Comparison of ENCODE assay signal across 10 cellular contexts in the genomic region with DNA sequence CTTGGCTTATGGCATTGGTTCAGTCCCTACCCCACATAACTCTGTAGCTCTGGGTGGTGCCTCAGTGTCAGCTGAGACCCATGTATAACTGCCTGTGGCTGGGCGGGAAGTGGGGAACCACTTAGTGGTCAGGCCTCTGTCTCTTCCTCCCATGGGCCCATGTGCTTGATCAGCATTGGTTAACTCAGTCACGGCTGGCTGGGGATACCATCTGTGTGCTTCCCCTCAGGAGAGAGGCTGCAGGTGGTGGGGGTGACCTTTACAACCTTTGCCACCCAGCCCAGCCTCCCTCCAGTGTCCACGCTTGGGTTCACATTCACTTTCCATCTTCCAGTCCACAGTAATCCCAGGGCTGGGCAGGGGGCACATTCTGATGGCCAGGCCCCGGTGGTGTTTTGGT. TPM values are rescaled to one million over a fixed set of nuclear protein-coding genes. Genes with fewer than 3 reads are reported as not detected.
DNase-seq lines count a peak whose midpoint lies in the region; ATAC-seq and TF ChIP-seq lines count a peak whose summit lies in the region.
"Had no signal": no experiment of that assay in that cellular context is flagged by ENCODE, and none has a peak within 500 bp of the region (broad histone marks: within the 10 kb centered on the region; RNA-seq: fewer than 3 reads in every experiment).

No MANE protein-coding gene starts in this region.

- no peak for TF ChIP-seq EP300 in suprapubic skin (IDR thresholded peaks at IDR 0.05)

- H3K9me3 Mint-ChIP-seq in glutamatergic neuron (ENCODE audit: unreplicated experiment) = peaks cover 2% of the 10 kb centered on the region

- no peaks in the 10 kb centered on the region for H3K9me3 ChIP-seq in suprapubic skin
- no peaks in the 10 kb centered on the region for H3K9me3 ChIP-seq in gastrocnemius medialis

- ATAC-seq in HG02885 (IDR thresholded peaks at IDR 0.05; ENCODE audit: poor library complexity, unreplicated experiment) = peak; percentile 86
- ATAC-seq in gastrocnemius medialis = no peak

- intact Hi-C loops in gastrocnemius medialis (cut with DNase I; ENCODE audit: low total_unique reads) = loop anchor here (5.0 kb wide), 1 partner anchor 828 kb away; a partner anchor contains a TSS

- H3K27ac Mint-ChIP-seq in glutamatergic neuron (ENCODE audit: unreplicated experiment) = no peak overlapping the region

- no peaks in the 10 kb centered on the region for H3K36me3 Mint-ChIP-seq in glutamatergic neuron (ENCODE audit: unreplicated experiment)

- DNase-seq in RPMI8226 = peak; percentile 83
- DNase-seq in glutamatergic neuron = peak; percentile 27
- no peak for DNase-seq in NCI-H2227 treated with DMSO at 0.1 percent for 48 hours (lab: John Stamatoyannopoulos, UW)
- DNase-seq in suprapubic skin (ENCODE audit: low spot score in 2 of 2) = no peak
- DNase-seq in gastrocnemius medialis = no peak
- DNase-seq in NCI-H1930 (lab: John Stamatoyannopoulos, UW) = no peak

- H3K4me3 ChIP-seq in suprapubic skin = no peak overlapping the region
- H3K4me3 ChIP-seq in gastrocnemius medialis = no peak overlapping the region

- TF ChIP-seq POLR2A in GM18951 (IDR thresholded peaks at IDR 0.05; ENCODE audit: extremely low read depth, insufficient read depth, insufficient read length) (peak; percentile 32), suprapubic skin (IDR thresholded peaks at IDR 0.05) (no peak), gastrocnemius medialis (IDR thresholded peaks at IDR 0.05) (no peak)

- H3K4me1 Mint-ChIP-seq in glutamatergic neuron (ENCODE audit: low read depth, unreplicated experiment) = peaks cover 25% of the 10 kb centered on the region

- WGBS in suprapubic skin = 93% methylated on average over 3 of the region's 4 CpGs

- H3K27ac ChIP-seq in suprapubic skin (no peak overlapping the region), gastrocnemius medialis (peak overlapping the region in 2 of 4 donors; percentile 68 to 89)

- H3K36me3 ChIP-seq in suprapubic skin (peaks cover 66% of the 10 kb centered on the region), gastrocnemius medialis (peaks cover 0 to 5% of the 10 kb centered on the region in 2 donors)

- peak overlapping the region; percentile 49 for H3K4me3 Mint-ChIP-seq in glutamatergic neuron (ENCODE audit: unreplicated experiment)

- in situ Hi-C loops in GM18951 (cut with MboI; ENCODE audit: low sequenced_read_pairs, unreplicated experiment) = no loop called here
- in situ Hi-C loops in gastrocnemius medialis (cut with MboI; ENCODE audit: low sequenced_read_pairs in 4 of 4) = loop anchor here in 2 of 4 donors (25.0 kb wide), 1 partner anchor 262 kb away; no protein-coding TSS in a partner anchor

- H3K27me3 ChIP-seq in suprapubic skin (no peaks in the 10 kb centered on the region), gastrocnemius medialis (no peaks in the 10 kb centered on the region)

- H3K27me3 Mint-ChIP-seq in glutamatergic neuron (ENCODE audit: unreplicated experiment) = peaks cover 6% of the 10 kb centered on the region

- TF ChIP-seq CTCF in glutamatergic neuron (IDR thresholded peaks at IDR 0.05; ENCODE audit: partially characterized antibody, unreplicated experiment) (no peak), suprapubic skin (IDR thresholded peaks at IDR 0.05) (no peak), gastrocnemius medialis (IDR thresholded peaks at IDR 0.05 in 4 of 5, conservative IDR thresholded peaks at IDR 0.05 in 1 of 5) (no peak)

- H3K4me1 ChIP-seq in suprapubic skin (peaks cover 31% of the 10 kb centered on the region), gastrocnemius medialis (peaks cover 40 to 45% of the 10 kb centered on the region in 2 donors)

RNA-seq across cellular contexts. Expression of a gene that starts 10.3 kb away (rescaled TPM):
- 33.1 TPM for total RNA-seq in glutamatergic neuron (ENCODE audit: unreplicated experiment)
- 10 to 100 TPM; 32.7 to 58.1 (median 36.9) TPM for total RNA-seq in suprapubic skin
- total RNA-seq in gastrocnemius medialis = 10 to 100 TPM; 47.9 to 72.7 (median 70.7) TPM

RNA-seq across cellular contexts. Expression of a gene that starts 51.8 kb away (rescaled TPM):
- total RNA-seq in glutamatergic neuron (ENCODE audit: unreplicated experiment) (21.0 TPM), suprapubic skin (10 to 100 TPM; 14.4 to 21.6 (median 15.5) TPM), gastrocnemius medialis (1 to 10 TPM; 4.5 to 9.6 (median 7.1) TPM)

RNA-seq across cellular contexts. Expression of a gene that starts 51.8 kb away (rescaled TPM):
- total RNA-seq in glutamatergic neuron (ENCODE audit: unreplicated experiment) (6.7 TPM), suprapubic skin (10 to 100 TPM in 2 of 4 donors, 1 to 10 TPM in 2; 9.0 to 22.5 (median 13.0) TPM), gastrocnemius medialis (10 to 100 TPM in 2 of 4 donors, 1 to 10 TPM in 2; 6.2 to 16.1 (median 10.4) TPM)

RNA-seq across cellular contexts. Expression of a gene that starts 59.1 kb away (rescaled TPM):
- total RNA-seq in glutamatergic neuron (ENCODE audit: unreplicated experiment) (not detected), suprapubic skin (not detected), gastrocnemius medialis (not detected)
- total RNA-seq: fibroblast of lung, M059J had no signal

Comparison
In these comparisons a context has a peak if more than half of its experiments do, and no peak if none do; other contexts are left out.
1. DNase-seq: peak in RPMI8226 (single experiment) and glutamatergic neuron (single experiment); none in NCI-H2227 treated with DMSO at 0.1 percent for 48 hours (single experiment), suprapubic skin (0 of 2), gastrocnemius medialis (0 of 2) and NCI-H1930 (0 of 2).